Comparison of ENCODE assay signal across 8 cellular contexts in genomic region chr20:36591854-36592641, GRCh38. TPM values are rescaled to one million over a fixed set of nuclear protein-coding genes. Genes with fewer than 3 reads are reported as not detected.
DNase-seq lines count a peak whose midpoint lies in the region; ATAC-seq, FAIRE-seq and TF ChIP-seq lines count a peak whose summit lies in the region.

No MANE protein-coding gene starts in this region.

- no peak overlapping the region for H3K4me3 ChIP-seq in PC-9
- no peak overlapping the region for H3K4me3 ChIP-seq in keratinocyte (ENCODE audit: control insufficient read depth in 2 of 3, extremely low read depth in 1 of 3, insufficient read depth in 2 of 3, low read depth in 1 of 3, low read length in 3 of 3)

- no peaks in the 10 kb centered on the region for H3K9me3 Mint-ChIP-seq in activated naive CD8-positive, alpha-beta T cell (ENCODE audit: low read depth)
- H3K9me3 Mint-ChIP-seq in stimulated activated naive CD8-positive, alpha-beta T cell treated with anti-CD3 and anti-CD28 coated beads, Interleukin-15, Interleukin-2, amounts not matched to agents 100 ng/mL and 50 ng/mL, for 24 hours = no peaks in the 10 kb centered on the region

- FAIRE-seq in keratinocyte (lab: Jason Lieb, UNC) = no peak

- H3K36me3 ChIP-seq in PC-9 (ENCODE audit: low read depth) (no peaks in the 10 kb centered on the region), keratinocyte (ENCODE audit: control insufficient read depth in 2 of 2, extremely low read depth in 1 of 2, insufficient read depth in 2 of 2, low read length in 2 of 2) (peaks cover 0 to 2% of the 10 kb centered on the region in 2 experiments)

- intact Hi-C loops in PC-9 (cut with micrococcal nuclease; ENCODE audit: unreplicated experiment) = no loop called here

- no peaks in the 10 kb centered on the region for H4K20me1 ChIP-seq in PC-9 (ENCODE audit: insufficient read depth)
- no peaks in the 10 kb centered on the region for H4K20me1 ChIP-seq in keratinocyte (ENCODE audit: control insufficient read depth, extremely low read depth, insufficient read depth, low read length)

- H3K36me3 Mint-ChIP-seq in activated naive CD8-positive, alpha-beta T cell = peaks cover 6% of the 10 kb centered on the region
- peaks cover 61% of the 10 kb centered on the region for H3K36me3 Mint-ChIP-seq in stimulated activated naive CD8-positive, alpha-beta T cell treated with anti-CD3 and anti-CD28 coated beads, Interleukin-15, Interleukin-2, amounts not matched to agents 100 ng/mL and 50 ng/mL, for 24 hours (ENCODE audit: low read depth)

- H3K4me1 ChIP-seq in PC-9 (replicated peaks; ENCODE audit: insufficient read depth) (no peaks in the 10 kb centered on the region), keratinocyte (ENCODE audit: control insufficient read depth, extremely low read depth, insufficient read depth, low read length) (peaks cover 4% of the 10 kb centered on the region)

- H3K9me1 ChIP-seq in keratinocyte (ENCODE audit: control insufficient read depth, extremely low read depth, insufficient read depth, low read length) = no peaks in the 10 kb centered on the region

- H3K27me3 ChIP-seq in PC-9 (ENCODE audit: insufficient read depth, low read depth) (no peaks in the 10 kb centered on the region), keratinocyte (ENCODE audit: control insufficient read depth, extremely low read depth, insufficient read depth, low read length) (no peaks in the 10 kb centered on the region)

- no peak overlapping the region for H3K4me2 ChIP-seq in PC-9
- H3K4me2 ChIP-seq in keratinocyte (ENCODE audit: control insufficient read depth, extremely low read depth, insufficient read depth, low read depth, low read length) = no peak overlapping the region

- peaks cover 62% of the 10 kb centered on the region for H3K4me1 Mint-ChIP-seq in activated naive CD8-positive, alpha-beta T cell (ENCODE audit: low read depth)
- peaks cover 64% of the 10 kb centered on the region for H3K4me1 Mint-ChIP-seq in stimulated activated naive CD8-positive, alpha-beta T cell treated with anti-CD3 and anti-CD28 coated beads, Interleukin-15, Interleukin-2, amounts not matched to agents 100 ng/mL and 50 ng/mL, for 24 hours (ENCODE audit: low read depth)

- H3K27ac ChIP-seq in PC-9 (no peak overlapping the region), keratinocyte (ENCODE audit: control insufficient read depth, insufficient read depth, low read length) (no peak overlapping the region)

- peaks cover 8% of the 10 kb centered on the region; the same call in 1 of the 2 replicates for H3F3A ChIP-seq in PC-9 (ENCODE audit: insufficient read depth, low read depth)

- H3K9ac ChIP-seq in keratinocyte (ENCODE audit: control insufficient read depth, extremely low read depth, insufficient read depth, low read length) = no peak overlapping the region

- no peaks in the 10 kb centered on the region for H3K27me3 Mint-ChIP-seq in activated naive CD8-positive, alpha-beta T cell
- no peaks in the 10 kb centered on the region for H3K27me3 Mint-ChIP-seq in stimulated activated naive CD8-positive, alpha-beta T cell treated with anti-CD3 and anti-CD28 coated beads, Interleukin-15, Interleukin-2, amounts not matched to agents 100 ng/mL and 50 ng/mL, for 24 hours

- peaks cover 8% of the 10 kb centered on the region; the same call in 1 of the 2 replicates for H3K9me3 ChIP-seq in PC-9 (ENCODE audit: insufficient read depth, low read depth)
- no peaks in the 10 kb centered on the region for H3K9me3 ChIP-seq in keratinocyte (ENCODE audit: control insufficient read depth, low read depth, low read length)

- peak overlapping the region; percentile 90 for H3K27ac Mint-ChIP-seq in activated naive CD8-positive, alpha-beta T cell
- H3K27ac Mint-ChIP-seq in stimulated activated naive CD8-positive, alpha-beta T cell treated with anti-CD3 and anti-CD28 coated beads, Interleukin-15, Interleukin-2, amounts not matched to agents 100 ng/mL and 50 ng/mL, for 24 hours = peak overlapping the region; percentile 69

- H2AFZ ChIP-seq in PC-9 = no peak overlapping the region
- no peak overlapping the region for H2AFZ ChIP-seq in keratinocyte (ENCODE audit: control insufficient read depth, low read length)

- peak overlapping the region; percentile 79 for H3K4me3 Mint-ChIP-seq in activated naive CD8-positive, alpha-beta T cell
- peak overlapping the region; percentile 20 for H3K4me3 Mint-ChIP-seq in stimulated activated naive CD8-positive, alpha-beta T cell treated with anti-CD3 and anti-CD28 coated beads, Interleukin-15, Interleukin-2, amounts not matched to agents 100 ng/mL and 50 ng/mL, for 24 hours

- DNase-seq in GM10266 (ENCODE audit: extremely low spot score) (no peak), PC-9 (peak in 1 of 2 experiments; percentile 61), keratinocyte (ENCODE audit: low read depth, low spot score) (no peak), DMS114 treated with DMSO at 0.1 percent for 48 hours (lab: John Stamatoyannopoulos, UW; ENCODE audit: unreplicated experiment) (no peak), MV-4-11 (lab: John Stamatoyannopoulos, UW) (no peak)

- TSS peak; percentile 15 for BruUV-seq in PC-9 (replicated peaks; lab: Mats Ljungman, UMichigan)

- no peaks in the 10 kb centered on the region for H3K9me2 ChIP-seq in PC-9 (ENCODE audit: insufficient read depth)

- peak; percentile 44 for TF ChIP-seq CTCF in GM10266 (IDR thresholded peaks at IDR 0.05; ENCODE audit: control insufficient read depth, insufficient read depth, low read depth, missing control alignments)
- TF ChIP-seq CTCF in PC-9 (conservative IDR thresholded peaks at IDR 0.05) = peak; percentile 43; the same call in 1 of the 2 replicates
- TF ChIP-seq CTCF in keratinocyte (optimal IDR thresholded peaks at IDR 0.05 in 1 of 3, IDR thresholded peaks at IDR 0.05 in 1 of 3, conservative IDR thresholded peaks at IDR 0.05 in 1 of 3; ENCODE audit: extremely low read depth in 1 of 3, insufficient read depth in 2 of 3, low read length in 3 of 3) = peak; percentile 38 to 72 (median 58)

- H3K79me2 ChIP-seq in PC-9 (ENCODE audit: low read depth) (no peaks in the 10 kb centered on the region), keratinocyte (ENCODE audit: control insufficient read depth, insufficient read depth, low read length) (no peaks in the 10 kb centered on the region)

- dilution Hi-C loops in keratinocyte (cut with MboI; ENCODE audit: extremely low pct_ligation_motif_present, low sequenced_read_pairs) = no loop called here

- POLR2A ChIA-PET in PC-9 (lab: Charles Lee; ENCODE audit: unreplicated experiment) = no interaction called here

- ATAC-seq in HG03521 (IDR thresholded peaks at IDR 0.05; ENCODE audit: unreplicated experiment) = no peak

- CTCF ChIA-PET in PC-9 (lab: Charles Lee) = interaction anchor here (0.6 to 0.8 kb wide), 4 partner anchors 86 to 612 kb away, joined by 3 to 6 read pairs (median 4); no protein-coding TSS in a partner anchor

RNA-seq across cellular contexts. Expression of gene RAB5IF, which starts 13.5 kb away (rescaled TPM):
- 220 and 303 TPM in 2 replicates for total RNA-seq in PC-9 (2021)
- 134 to 203 TPM (median 188 TPM) in 3 replicates for polyA plus RNA-seq in keratinocyte
- 17.4 TPM for polyA plus RNA-seq in keratinocyte (2011; ENCODE audit: low read depth)
- 169 and 262 TPM in 2 replicates for polyA plus RNA-seq in keratinocyte (2011; cell fraction: cytosol; rRNA removed)
- 126 and 144 TPM in 2 replicates for polyA plus RNA-seq in keratinocyte (2011; cell fraction: nucleus; rRNA removed)
- polyA plus RNA-seq in keratinocyte (2012; ENCODE audit: low replicate concordance) = 105 and 115 TPM in 2 replicates
- 49.9 to 83.7 TPM (median 56.2 TPM) in 3 replicates for polyA minus RNA-seq in keratinocyte
- polyA minus RNA-seq in keratinocyte (2011; cell fraction: cytosol; rRNA and poly(A)+ RNA removed) = 97.1 TPM
- 19.6 and 20.7 TPM in 2 replicates for polyA minus RNA-seq in keratinocyte (2011; cell fraction: nucleus; rRNA and poly(A)+ RNA removed)

RNA-seq across cellular contexts. Expression of gene TGIF2, which starts 18.7 kb away (rescaled TPM):
- 15.7 and 18.3 TPM in 2 replicates for total RNA-seq in PC-9 (2021)
- 5.4 to 11.1 TPM (median 6.7 TPM) in 3 replicates for polyA plus RNA-seq in keratinocyte
- polyA plus RNA-seq in keratinocyte (2011; ENCODE audit: low read depth) = 0.31 TPM
- 6.9 and 7.2 TPM in 2 replicates for polyA plus RNA-seq in keratinocyte (2011; cell fraction: cytosol; rRNA removed)
- 5.3 and 7.2 TPM in 2 replicates for polyA plus RNA-seq in keratinocyte (2011; cell fraction: nucleus; rRNA removed)
- polyA plus RNA-seq in keratinocyte (2012; ENCODE audit: low replicate concordance) = 1.9 and 6.5 TPM in 2 replicates
- 5.8 to 14.9 TPM (median 6.7 TPM) in 3 replicates for polyA minus RNA-seq in keratinocyte
- polyA minus RNA-seq in keratinocyte (2011; cell fraction: cytosol; rRNA and poly(A)+ RNA removed) = 11.7 TPM
- polyA minus RNA-seq in keratinocyte (2011; cell fraction: nucleus; rRNA and poly(A)+ RNA removed) = 3.3 and 3.6 TPM in 2 replicates

RNA-seq across cellular contexts. Expression of gene MYL9, which starts 50.7 kb away (rescaled TPM):
- 13.3 and 25.3 TPM in 2 replicates for total RNA-seq in PC-9 (2021)
- 1.7 to 5.2 TPM (median 2.8 TPM) in 3 replicates for polyA plus RNA-seq in keratinocyte
- 0.12 TPM for polyA plus RNA-seq in keratinocyte (2011; ENCODE audit: low read depth)
- polyA plus RNA-seq in keratinocyte (2011; cell fraction: cytosol; rRNA removed) = 9.3 and 14.5 TPM in 2 replicates
- polyA plus RNA-seq in keratinocyte (2011; cell fraction: nucleus; rRNA removed) = 4.0 and 7.9 TPM in 2 replicates
- 6.3 and 7.3 TPM in 2 replicates for polyA plus RNA-seq in keratinocyte (2012; ENCODE audit: low replicate concordance)
- polyA minus RNA-seq in keratinocyte = 3.2 to 6.9 TPM (median 4.8 TPM) in 3 replicates
- polyA minus RNA-seq in keratinocyte (2011; cell fraction: cytosol; rRNA and poly(A)+ RNA removed) = 19.0 TPM
- polyA minus RNA-seq in keratinocyte (2011; cell fraction: nucleus; rRNA and poly(A)+ RNA removed) = 1.5 and 3.2 TPM in 2 replicates

RNA-seq across cellular contexts. Expression of gene SLA2, which starts 53.9 kb away (rescaled TPM):
- total RNA-seq in PC-9 (2021) = not detected in 2 replicates
- polyA plus RNA-seq in keratinocyte = 0.01 to 0.04 TPM (median 0.03 TPM) in 3 replicates
- polyA plus RNA-seq in keratinocyte (2011; ENCODE audit: low read depth) = not detected
- polyA plus RNA-seq in keratinocyte (2011; cell fraction: cytosol; rRNA removed) = not detected in 2 replicates
- 0.10 and 0.35 TPM in 2 replicates for polyA plus RNA-seq in keratinocyte (2011; cell fraction: nucleus; rRNA removed)
- 0.13 TPM in 1 of 2 replicates, not detected in the other for polyA plus RNA-seq in keratinocyte (2012; ENCODE audit: low replicate concordance)
- 0.10 TPM in 1 of 3 replicates, not detected in the others for polyA minus RNA-seq in keratinocyte
- polyA minus RNA-seq in keratinocyte (2011; cell fraction: cytosol; rRNA and poly(A)+ RNA removed) = not detected
- not detected in 2 replicates for polyA minus RNA-seq in keratinocyte (2011; cell fraction: nucleus; rRNA and poly(A)+ RNA removed)
